ENCODE assay signal across 15 cellular contexts in genomic region chr7:148706368-148706767, GRCh38. TPM values are rescaled to one million over a fixed set of nuclear protein-coding genes. Genes with fewer than 3 reads are reported as not detected.
A peak's percentile ranks its signal among the peaks of the same experiment; 100 is the strongest.
DNase-seq lines count a peak whose midpoint lies in the region; ATAC-seq and TF ChIP-seq lines count a peak whose summit lies in the region.
"Had no signal": no experiment of that assay in that cellular context is flagged by ENCODE, and none has a peak within 500 bp of the region (broad histone marks: within the 10 kb centered on the region; RNA-seq: fewer than 3 reads in every experiment).

No MANE protein-coding gene starts in this region.

- no peak overlapping the region for H2BK120ac ChIP-seq in trophoblast cell (ENCODE audit: insufficient read depth, low read length, poor library complexity)

- H3K9me2 ChIP-seq in Loucy (replicated peaks; ENCODE audit: low read depth, low read length) (no peaks in the 10 kb centered on the region), hepatocyte (replicated peaks; ENCODE audit: insufficient read depth) (no peaks in the 10 kb centered on the region)

- H4K12ac ChIP-seq in trophoblast cell (ENCODE audit: low read depth, low read length) = no peak overlapping the region

- no peaks in the 10 kb centered on the region for H3K9me3 Mint-ChIP-seq in activated CD4-positive, alpha-beta T cell treated with anti-CD3 and anti-CD28 coated beads for 36 hours (ENCODE audit: low read depth)

- CTCF ChIA-PET in activated CD4-positive, alpha-beta T cell treated with anti-CD3 and anti-CD28 coated beads for 36 hours (lab: Charles Lee) = interaction anchor here (0.7 to 1.4 kb wide), 3 partner anchors 14 to 119 kb away, joined by 3 to 4 read pairs (median 3); no protein-coding TSS in a partner anchor

- no peak overlapping the region for H2BK12ac ChIP-seq in trophoblast cell (ENCODE audit: low read length)

- H3K4me2 ChIP-seq in Loucy (ENCODE audit: low read depth, low read length, poor library complexity, severe bottlenecking) (peak overlapping the region; percentile 6), hepatocyte (peak overlapping the region; percentile 27), trophoblast cell (ENCODE audit: low read length) (no peak overlapping the region)

- H3K27ac ChIP-seq in hepatocyte (no peak overlapping the region), trophoblast cell (ENCODE audit: low read depth, low read length) (peak overlapping the region; percentile 50)
- H3K27ac ChIP-seq: 22Rv1 had no signal

- no peak overlapping the region for H3K4me3 Mint-ChIP-seq in activated CD4-positive, alpha-beta T cell treated with anti-CD3 and anti-CD28 coated beads for 36 hours

- peaks cover 24% of the 10 kb centered on the region for H4K20me1 ChIP-seq in Loucy (ENCODE audit: insufficient read depth, low read length, poor library complexity, severe bottlenecking)
- peaks cover 100% of the 10 kb centered on the region for H4K20me1 ChIP-seq in hepatocyte (ENCODE audit: insufficient read depth, poor library complexity, severe bottlenecking)

- H3K79me1 ChIP-seq in trophoblast cell (ENCODE audit: low read length) = peaks cover 5% of the 10 kb centered on the region

- peak overlapping the region; percentile 3 for H3K27ac Mint-ChIP-seq in activated CD4-positive, alpha-beta T cell treated with anti-CD3 and anti-CD28 coated beads for 36 hours

- H2BK5ac ChIP-seq in trophoblast cell (ENCODE audit: low read depth, low read length, poor library complexity) = no peak overlapping the region

- POLR2A ChIA-PET in activated CD4-positive, alpha-beta T cell treated with anti-CD3 and anti-CD28 coated beads for 36 hours (lab: Charles Lee) = interaction anchor here (0.6 to 1.1 kb wide), 2 partner anchors 15 to 142 kb away, joined by 3 to 4 read pairs; no protein-coding TSS in a partner anchor

- no peak overlapping the region for H3K14ac ChIP-seq in trophoblast cell (ENCODE audit: low read length)

- H3K4ac ChIP-seq in trophoblast cell (ENCODE audit: low read depth, low read length) = peak overlapping the region; percentile 90

- H3F3A ChIP-seq in Loucy (ENCODE audit: low read depth) = no peaks in the 10 kb centered on the region

- WGBS in hepatocyte (ENCODE audit: low lambda C conversion rate, missing lambda C conversion rate) = 70% methylated on average over 5 of the region's 5 CpGs
- no CpG with 5 or more reads among the region's 5 CpGs for WGBS in trophoblast cell (ENCODE audit: extremely low coverage, insufficient coverage, insufficient read length)

- H3K36me3 ChIP-seq in Loucy (ENCODE audit: insufficient read depth, low read length) (no peaks in the 10 kb centered on the region), hepatocyte (replicated peaks; ENCODE audit: insufficient read depth, low read depth) (no peaks in the 10 kb centered on the region), trophoblast cell (ENCODE audit: control insufficient read depth in 1 of 2, insufficient read depth in 2 of 2, low read length in 2 of 2) (no peaks in the 10 kb centered on the region)
- H3K36me3 ChIP-seq: BE2C had no signal

- no peak overlapping the region for H2AK5ac ChIP-seq in trophoblast cell (ENCODE audit: low read length)

- no peak overlapping the region for H3K23ac ChIP-seq in trophoblast cell (ENCODE audit: low read length)

- H3K36me3 Mint-ChIP-seq in activated CD4-positive, alpha-beta T cell treated with anti-CD3 and anti-CD28 coated beads for 36 hours (ENCODE audit: low read depth) = peaks cover 8% of the 10 kb centered on the region

- no peak for ATAC-seq in activated CD4-positive, alpha-beta T cell treated with anti-CD3 and anti-CD28 coated beads for 36 hours
- no peak for ATAC-seq in HG03342 (IDR thresholded peaks at IDR 0.05; ENCODE audit: unreplicated experiment)
- ATAC-seq in GM21825 (IDR thresholded peaks at IDR 0.05; ENCODE audit: unreplicated experiment) = no peak

- peaks cover 82% of the 10 kb centered on the region for H3K4me1 Mint-ChIP-seq in activated CD4-positive, alpha-beta T cell treated with anti-CD3 and anti-CD28 coated beads for 36 hours

- H4K91ac ChIP-seq in trophoblast cell (ENCODE audit: low read depth, low read length) = no peak overlapping the region

- no peaks in the 10 kb centered on the region for H3K27me3 Mint-ChIP-seq in activated CD4-positive, alpha-beta T cell treated with anti-CD3 and anti-CD28 coated beads for 36 hours

- H3K9ac ChIP-seq in Loucy (ENCODE audit: low read depth, low read length, poor library complexity, severe bottlenecking) (no peak overlapping the region), trophoblast cell (ENCODE audit: low read length) (no peak overlapping the region)

- H3K4me3 ChIP-seq in Loucy (ENCODE audit: low read length, poor library complexity, severe bottlenecking) (no peak overlapping the region), hepatocyte (no peak overlapping the region), trophoblast cell (ENCODE audit: low read depth, low read length) (no peak overlapping the region)

- H3K79me2 ChIP-seq in Loucy (ENCODE audit: insufficient read depth, low read length) = peaks cover 97% of the 10 kb centered on the region
- peaks cover 100% of the 10 kb centered on the region for H3K79me2 ChIP-seq in hepatocyte
- H3K79me2 ChIP-seq in trophoblast cell (ENCODE audit: control insufficient read depth, insufficient read depth, low read length, poor library complexity) = peaks cover 26% of the 10 kb centered on the region

- H3K27me3 ChIP-seq in Loucy (ENCODE audit: insufficient read depth, low read length, poor library complexity, severe bottlenecking) (no peaks in the 10 kb centered on the region), hepatocyte (no peaks in the 10 kb centered on the region), trophoblast cell (ENCODE audit: insufficient read depth, low read length) (no peaks in the 10 kb centered on the region)
- H3K27me3 ChIP-seq: BE2C had no signal

- H4K8ac ChIP-seq in trophoblast cell (ENCODE audit: low read depth, low read length) = no peak overlapping the region

- intact Hi-C loops in activated CD4-positive, alpha-beta T cell treated with anti-CD3 and anti-CD28 coated beads for 36 hours (cut with DNase I, micrococcal nuclease) = no loop called here

- H3K18ac ChIP-seq in trophoblast cell (ENCODE audit: low read length) = no peak overlapping the region

- H2AFZ ChIP-seq in Loucy (ENCODE audit: low read length) (no peak overlapping the region), hepatocyte (no peak overlapping the region), trophoblast cell (ENCODE audit: insufficient read depth, low read length, poor library complexity) (no peak overlapping the region)

- DNase-seq in activated CD4-positive, alpha-beta T cell treated with anti-CD3 and anti-CD28 coated beads for 36 hours = no peak
- DNase-seq in activated CD4-positive, alpha-beta T cell treated with anti-CD3 and anti-CD28 coated beads for 48 hours = no peak
- no peak for DNase-seq in hepatocyte (ENCODE audit: low spot score)
- DNase-seq in trophoblast cell = no peak
- DNase-seq in stimulated activated CD4-positive, alpha-beta T cell treated with anti-CD3 and anti-CD28 coated beads, Interleukin-4, amount 100 ng/mL, for 1 hour = no peak
- DNase-seq: BE2C, DMS 273 treated with DMSO at 0.1 percent for 48 hours, GF-D8, NCI-H187, NCI-H345, RPMI8226 had no signal

- peaks cover 12% of the 10 kb centered on the region for H3K4me1 ChIP-seq in Loucy (ENCODE audit: insufficient read depth, low read length, poor library complexity, severe bottlenecking)
- H3K4me1 ChIP-seq in hepatocyte (ENCODE audit: insufficient read depth) = peaks cover 43% of the 10 kb centered on the region
- peaks cover 14 to 21% of the 10 kb centered on the region in 2 experiments for H3K4me1 ChIP-seq in trophoblast cell (ENCODE audit: control insufficient read depth in 1 of 2, insufficient read depth in 2 of 2, low read length in 2 of 2)
- H3K4me1 ChIP-seq: BE2C had no signal

- H3K9me3 ChIP-seq in Loucy (ENCODE audit: insufficient read depth, low read depth, low read length) (no peaks in the 10 kb centered on the region), hepatocyte (ENCODE audit: low read depth) (no peaks in the 10 kb centered on the region), trophoblast cell (ENCODE audit: insufficient read depth, low read depth, low read length) (no peaks in the 10 kb centered on the region)
- H3K9me3 ChIP-seq: BE2C had no signal

- TF ChIP-seq CTCF in Loucy (conservative IDR thresholded peaks at IDR 0.05; ENCODE audit: low read length) (no peak), hepatocyte (IDR thresholded peaks at IDR 0.05; ENCODE audit: poor library complexity) (no peak)

RNA-seq across cellular contexts. Expression of gene CUL1, which starts 7.7 kb away (rescaled TPM):
- 10 to 100 TPM; 72.7 to 76.7 TPM for total RNA-seq in activated CD4-positive, alpha-beta T cell treated with anti-CD3 and anti-CD28 coated beads for 36 hours
- 64.2 and 68.4 TPM in 2 replicates for total RNA-seq in hepatocyte
- 55.3 and 56.7 TPM in 2 replicates for polyA plus RNA-seq in hepatocyte
- polyA plus RNA-seq in trophoblast cell (2013) = 78.0 and 80.3 TPM in 2 replicates
